ENCODE assay signal across 8 cellular contexts in the genomic region with DNA sequence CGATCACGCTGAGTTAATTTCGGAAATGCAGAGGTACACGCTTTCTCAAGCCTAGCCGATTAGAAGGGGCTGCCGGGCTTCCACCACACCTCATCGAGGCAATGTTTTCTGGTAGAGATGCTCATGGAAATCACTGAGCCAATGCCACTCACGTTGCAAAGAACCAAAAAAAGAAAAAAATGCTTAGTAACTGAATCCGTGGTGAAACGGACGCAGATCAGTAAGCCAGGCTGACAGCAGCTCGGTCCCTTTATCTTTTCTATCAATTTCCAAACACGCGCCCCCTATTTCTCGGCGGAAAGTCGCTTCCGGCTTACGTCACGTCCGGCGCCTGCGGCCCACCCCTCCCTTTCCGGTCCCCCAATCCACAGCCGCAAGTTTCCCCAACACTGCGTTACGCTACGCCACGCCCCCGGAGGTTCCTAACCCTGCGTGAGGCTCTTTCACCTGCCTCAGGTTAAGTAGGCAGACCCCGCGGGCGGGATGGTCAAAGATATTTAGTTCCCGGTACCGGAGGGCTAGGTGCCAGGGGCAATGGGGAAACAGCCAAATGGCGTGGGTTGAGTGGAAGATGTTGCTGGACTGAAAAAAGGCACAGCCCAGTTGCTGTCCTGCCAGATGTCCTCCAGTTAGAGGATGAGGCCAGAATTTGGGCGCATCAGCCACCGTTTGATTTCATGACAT. TPM values are rescaled to one million over a fixed set of nuclear protein-coding genes. Genes with fewer than 3 reads are reported as not detected.
DNase-seq lines count a peak whose midpoint lies in the region; ATAC-seq and TF ChIP-seq lines count a peak whose summit lies in the region.

A gene with protein sequence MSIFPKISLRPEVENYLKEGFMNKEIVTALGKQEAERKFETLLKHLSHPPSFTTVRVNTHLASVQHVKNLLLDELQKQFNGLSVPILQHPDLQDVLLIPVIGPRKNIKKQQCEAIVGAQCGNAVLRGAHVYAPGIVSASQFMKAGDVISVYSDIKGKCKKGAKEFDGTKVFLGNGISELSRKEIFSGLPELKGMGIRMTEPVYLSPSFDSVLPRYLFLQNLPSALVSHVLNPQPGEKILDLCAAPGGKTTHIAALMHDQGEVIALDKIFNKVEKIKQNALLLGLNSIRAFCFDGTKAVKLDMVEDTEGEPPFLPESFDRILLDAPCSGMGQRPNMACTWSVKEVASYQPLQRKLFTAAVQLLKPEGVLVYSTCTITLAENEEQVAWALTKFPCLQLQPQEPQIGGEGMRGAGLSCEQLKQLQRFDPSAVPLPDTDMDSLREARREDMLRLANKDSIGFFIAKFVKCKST (minus strand): TSS at position 264 of the 684 bp plus-strand sequence. CDS start 384 bp downstream, outside the sequence.

- no TSS peak for BruUV-seq in PC-3 (replicated peaks; lab: Mats Ljungman, UMichigan)

- CTCF ChIA-PET in PC-3 (lab: Charles Lee): no interaction called here

- peak within 1 kb of the TSS; percentile 79 for H3K4me2 ChIP-seq in PC-3 (ENCODE audit: low read length)

- WGBS in esophagus, 2 donors: 1% methylated on average over 39 of the region's 39 CpGs

- peak within 1 kb of the TSS; percentile 67 for H3K27ac ChIP-seq in PC-3 (ENCODE audit: low read length)
- H3K27ac ChIP-seq in esophagus (ENCODE audit: low read depth in 2 of 2, low read length in 1 of 2): peak within 1 kb of the TSS; percentile 95

- no peaks in the 10 kb centered on the region; the same call in 1 of the 2 replicates for H3K36me3 ChIP-seq in PC-3 (ENCODE audit: low read depth, low read length)
- H3K36me3 ChIP-seq in esophagus (ENCODE audit: control insufficient read depth in 2 of 2, insufficient read depth in 2 of 2, low read length in 1 of 2): no peaks in the 10 kb centered on the region
- no peaks in the 10 kb centered on the region for H3K36me3 ChIP-seq in mucosa of stomach (ENCODE audit: control insufficient read depth, insufficient read depth, low read length)

- H3K4me1 ChIP-seq in PC-3 (ENCODE audit: insufficient read depth, low read length): no peaks in the 10 kb centered on the region
- peaks cover 0 to 2% of the 10 kb centered on the region in 2 donors for H3K4me1 ChIP-seq in esophagus (ENCODE audit: control insufficient read depth in 2 of 2, insufficient read depth in 2 of 2, low read length in 1 of 2)
- H3K4me1 ChIP-seq in mucosa of stomach (ENCODE audit: control insufficient read depth, insufficient read depth, low read length): no peaks in the 10 kb centered on the region

- peak within 1 kb of the TSS; percentile 93 for H2AFZ ChIP-seq in PC-3 (ENCODE audit: low read length)

- TF ChIP-seq CTCF in PC-3 (conservative IDR thresholded peaks at IDR 0.05; ENCODE audit: low read depth, low read length): no peak

- intact Hi-C loops in PC-3 (cut with micrococcal nuclease): loop anchor here (2.0 kb wide), 1 partner anchor 41 kb away; no protein-coding TSS in a partner anchor

- H3K4me3 ChIP-seq in PC-3 (ENCODE audit: low read length) (peak within 1 kb of the TSS; percentile 75), esophagus (ENCODE audit: low read depth in 1 of 2, low read length in 2 of 2) (peak within 1 kb of the TSS; percentile 73 to 96), mucosa of stomach (ENCODE audit: low read length) (peak within 1 kb of the TSS; percentile 68)

- peak; percentile 82 for DNase-seq in DMS114 treated with DMSO at 0.1 percent for 48 hours (lab: John Stamatoyannopoulos, UW; ENCODE audit: unreplicated experiment)
- DNase-seq in HuH-7.5 (ENCODE audit: low spot score): peak; percentile 43
- peak; percentile 73 for DNase-seq in PC-3
- peak; percentile 94 for DNase-seq in activated T-cell treated with anti-CD3 and anti-CD28 coated beads, Interleukin-2, amount 50 U/mL, for 1 hour
- peak; percentile 91 to 93 for DNase-seq in stimulated activated CD8-positive, alpha-beta memory T cell treated with anti-CD3 and anti-CD28 coated beads, Interleukin-7, amount 100 ng/mL, for 4 hours (ENCODE audit: low read depth in 2 of 2)

- H3F3A ChIP-seq in PC-3 (ENCODE audit: low read length, unreplicated experiment): no peaks in the 10 kb centered on the region

- peaks cover 35% of the 10 kb centered on the region for H3K79me2 ChIP-seq in PC-3 (ENCODE audit: low read length)

- peak within 1 kb of the TSS; percentile 83 for H3K9ac ChIP-seq in PC-3 (ENCODE audit: low read length)
- H3K9ac ChIP-seq in mucosa of stomach (ENCODE audit: low read length): peak within 1 kb of the TSS; percentile 79

- POLR2A ChIA-PET in PC-3 (lab: Charles Lee; ENCODE audit: unreplicated experiment): no interaction called here

- H3K27me3 ChIP-seq in PC-3 (ENCODE audit: low read length): no peaks in the 10 kb centered on the region
- H3K27me3 ChIP-seq in esophagus (ENCODE audit: control insufficient read depth in 1 of 2, insufficient read depth in 2 of 2, low read length in 2 of 2): no peaks in the 10 kb centered on the region
- no peaks in the 10 kb centered on the region for H3K27me3 ChIP-seq in mucosa of stomach (ENCODE audit: control insufficient read depth, insufficient read depth, low read length)

- ATAC-seq in GM21515 (IDR thresholded peaks at IDR 0.05; ENCODE audit: unreplicated experiment) (peak; percentile 97), PC-3 (peak; percentile 94)

- H4K20me1 ChIP-seq in PC-3 (ENCODE audit: low read length): no peaks in the 10 kb centered on the region

- H3K9me3 ChIP-seq in PC-3 (ENCODE audit: low read length) (no peaks in the 10 kb centered on the region), esophagus (ENCODE audit: control insufficient read depth in 2 of 2, insufficient read depth in 1 of 2, low read depth in 1 of 2, low read length in 1 of 2) (no peaks in the 10 kb centered on the region), mucosa of stomach (ENCODE audit: control insufficient read depth, low read length) (no peaks in the 10 kb centered on the region)

- no peaks in the 10 kb centered on the region for H3K9me2 ChIP-seq in PC-3 (replicated peaks; ENCODE audit: low read length)

RNA-seq across cellular contexts. Expression of the gene that starts here (rescaled TPM):
- total RNA-seq in PC-3 (2014; rRNA removed): 6.0 and 6.5 TPM in 2 replicates
- 1 to 10 TPM; 3.8 to 5.6 TPM for polyA plus RNA-seq in esophagus

Comparison
In these comparisons a context has a peak if more than half of its experiments do, and no peak if none do; other contexts are left out.
1. Peak in every context shown above with its lines: DNase-seq, ATAC-seq, H3K4me3 ChIP-seq and H3K27ac ChIP-seq.
2. DNase-seq: peak in every context shown above with its lines; median percentile 94 in activated T-cell treated with anti-CD3 and anti-CD28 coated beads, Interleukin-2, amount 50 U/mL, for 1 hour; 92 in stimulated activated CD8-positive, alpha-beta memory T cell treated with anti-CD3 and anti-CD28 coated beads, Interleukin-7, amount 100 ng/mL, for 4 hours; 82 in DMS114 treated with DMSO at 0.1 percent for 48 hours; 73 in PC-3; 43 in HuH-7.5.